ENCODE assay signal across 9 cellular contexts in genomic region chr1:184388671-184389292, GRCh38. TPM values are rescaled to one million over a fixed set of nuclear protein-coding genes. Genes with fewer than 3 reads are reported as not detected.
DNase-seq lines count a peak whose midpoint lies in the region; ATAC-seq, FAIRE-seq and TF ChIP-seq lines count a peak whose summit lies in the region.
"Had no signal": no experiment of that assay in that cellular context is flagged by ENCODE, and none has a peak within 500 bp of the region (broad histone marks: within the 10 kb centered on the region; RNA-seq: fewer than 3 reads in every experiment).

No MANE protein-coding gene starts in this region.

- H3K9me3 Mint-ChIP-seq in activated CD8-positive, alpha-beta memory T cell treated with anti-CD3 and anti-CD28 coated beads, Interleukin-2, amount 10 ng/mL, durations not matched to agents 7 days and 5 days (ENCODE audit: low read depth): no peaks in the 10 kb centered on the region
- no peaks in the 10 kb centered on the region for H3K9me3 Mint-ChIP-seq in WTC11

- H3K27me3 ChIP-seq in hepatocyte: peaks cover 15% of the 10 kb centered on the region
- H3K27me3 ChIP-seq in suprapubic skin: no peaks in the 10 kb centered on the region
- H3K27me3 ChIP-seq in small intestine (ENCODE audit: control insufficient read depth in 2 of 2, insufficient read depth in 2 of 2, low read length in 2 of 2): no peaks in the 10 kb centered on the region

- FAIRE-seq in small intestine (lab: Jason Lieb, UNC) (no peak), GM12891 (lab: Jason Lieb, UNC) (no peak)
- FAIRE-seq: G401.6 had no signal

- H3K27ac ChIP-seq in hepatocyte (peak overlapping the region; percentile 3), suprapubic skin (peak overlapping the region; percentile 97), small intestine (ENCODE audit: low read depth in 1 of 2, low read length in 1 of 2) (peak overlapping the region in 1 of 2 donors; percentile 41)

- no peak for TF ChIP-seq POLR2A in suprapubic skin (IDR thresholded peaks at IDR 0.05)
- TF ChIP-seq POLR2A in GM12891 (IDR thresholded peaks at IDR 0.05; ENCODE audit: low read depth, low read length): no peak

- H3K36me3 ChIP-seq in hepatocyte (replicated peaks; ENCODE audit: insufficient read depth, low read depth) (no peaks in the 10 kb centered on the region), suprapubic skin (no peaks in the 10 kb centered on the region), small intestine (ENCODE audit: control insufficient read depth in 2 of 2, insufficient read depth in 2 of 2, low read length in 2 of 2) (no peaks in the 10 kb centered on the region)

- H3K4me3 ChIP-seq in hepatocyte (peak overlapping the region; percentile 77), suprapubic skin (peak overlapping the region; percentile 92), small intestine (ENCODE audit: low read depth in 1 of 2, low read length in 2 of 2) (peak overlapping the region in 1 of 2 donors; percentile 94)

- H3K4me1 ChIP-seq in hepatocyte (ENCODE audit: insufficient read depth): peaks cover 27% of the 10 kb centered on the region
- peaks cover 61% of the 10 kb centered on the region for H3K4me1 ChIP-seq in suprapubic skin
- H3K4me1 ChIP-seq in small intestine (ENCODE audit: control insufficient read depth in 2 of 2, insufficient read depth in 1 of 2, low read depth in 1 of 2, low read length in 1 of 2): peaks cover 2 to 7% of the 10 kb centered on the region in 2 donors

- no peak overlapping the region for H3K27ac Mint-ChIP-seq in activated CD8-positive, alpha-beta memory T cell treated with anti-CD3 and anti-CD28 coated beads, Interleukin-2, amount 10 ng/mL, durations not matched to agents 7 days and 5 days
- H3K27ac Mint-ChIP-seq in WTC11: no peak overlapping the region

- no peaks in the 10 kb centered on the region for H3K9me2 ChIP-seq in hepatocyte (replicated peaks; ENCODE audit: insufficient read depth)

- H3K36me3 Mint-ChIP-seq in activated CD8-positive, alpha-beta memory T cell treated with anti-CD3 and anti-CD28 coated beads, Interleukin-2, amount 10 ng/mL, durations not matched to agents 7 days and 5 days: peaks cover 4% of the 10 kb centered on the region
- H3K36me3 Mint-ChIP-seq in WTC11: no peaks in the 10 kb centered on the region

- H3K27me3 Mint-ChIP-seq in activated CD8-positive, alpha-beta memory T cell treated with anti-CD3 and anti-CD28 coated beads, Interleukin-2, amount 10 ng/mL, durations not matched to agents 7 days and 5 days: peaks cover 63% of the 10 kb centered on the region
- peaks cover 9% of the 10 kb centered on the region for H3K27me3 Mint-ChIP-seq in WTC11 (ENCODE audit: low read depth)

- 66% methylated on average over 5 of the region's 5 CpGs for WGBS in hepatocyte (ENCODE audit: low lambda C conversion rate, missing lambda C conversion rate)
- 25% methylated on average over 5 of the region's 5 CpGs for WGBS in suprapubic skin
- 53 to 82% (median 59%) methylated on average over 5 of the region's 5 CpGs for WGBS in small intestine, 3 donors

- TF ChIP-seq CTCF in WTC11 (IDR thresholded peaks at IDR 0.05): no peak
- no peak for TF ChIP-seq CTCF in hepatocyte (IDR thresholded peaks at IDR 0.05; ENCODE audit: poor library complexity)
- no peak for TF ChIP-seq CTCF in suprapubic skin (IDR thresholded peaks at IDR 0.05)

- peak overlapping the region; percentile 79 for H3K4me3 Mint-ChIP-seq in activated CD8-positive, alpha-beta memory T cell treated with anti-CD3 and anti-CD28 coated beads, Interleukin-2, amount 10 ng/mL, durations not matched to agents 7 days and 5 days
- peak overlapping the region; percentile 95 for H3K4me3 Mint-ChIP-seq in WTC11

- peaks cover 16% of the 10 kb centered on the region for H3K4me1 Mint-ChIP-seq in activated CD8-positive, alpha-beta memory T cell treated with anti-CD3 and anti-CD28 coated beads, Interleukin-2, amount 10 ng/mL, durations not matched to agents 7 days and 5 days
- H3K4me1 Mint-ChIP-seq in WTC11: peaks cover 64% of the 10 kb centered on the region

- DNase-seq in activated CD8-positive, alpha-beta memory T cell treated with anti-CD3 and anti-CD28 coated beads, Interleukin-2, amount 10 ng/mL, durations not matched to agents 7 days and 5 days: no peak
- DNase-seq in activated CD8-positive, alpha-beta memory T cell treated with anti-CD3 and anti-CD28 coated beads for 24 hours: no peak
- DNase-seq in WTC11 (ENCODE audit: low spot score): no peak
- DNase-seq in hepatocyte (ENCODE audit: low spot score): no peak
- no peak for DNase-seq in suprapubic skin (ENCODE audit: low spot score in 2 of 2)
- DNase-seq in small intestine: no peak
- no peak for DNase-seq in GM12891 (ENCODE audit: insufficient read length, low spot score)

- no peaks in the 10 kb centered on the region for H4K20me1 ChIP-seq in hepatocyte (ENCODE audit: insufficient read depth, poor library complexity, severe bottlenecking)

- no peak for TF ChIP-seq EP300 in suprapubic skin (IDR thresholded peaks at IDR 0.05)

- no peak overlapping the region for H2AFZ ChIP-seq in hepatocyte

- no peaks in the 10 kb centered on the region for H3K9me3 ChIP-seq in hepatocyte (ENCODE audit: low read depth)
- H3K9me3 ChIP-seq in suprapubic skin: no peaks in the 10 kb centered on the region
- no peaks in the 10 kb centered on the region for H3K9me3 ChIP-seq in small intestine (ENCODE audit: control insufficient read depth, low read depth)

- POLR2A ChIA-PET in WTC11 (lab: Charles Lee): interaction anchor here (1.2 kb wide), 1 partner anchor 39 kb away, joined by 3 read pairs; no protein-coding TSS in a partner anchor

- peak overlapping the region; percentile 88 for H3K4me2 ChIP-seq in hepatocyte

- ATAC-seq in activated CD8-positive, alpha-beta memory T cell treated with anti-CD3 and anti-CD28 coated beads, Interleukin-2, amount 10 ng/mL, durations not matched to agents 7 days and 5 days: no peak
- ATAC-seq in WTC11: no peak
- no peak for ATAC-seq in GM19351 (IDR thresholded peaks at IDR 0.05; ENCODE audit: unreplicated experiment)

- H3K79me2 ChIP-seq in hepatocyte: peaks cover 50% of the 10 kb centered on the region

- CTCF ChIA-PET in activated CD8-positive, alpha-beta memory T cell treated with anti-CD3 and anti-CD28 coated beads, Interleukin-2, amount 10 ng/mL, durations not matched to agents 7 days and 5 days (lab: Charles Lee): interaction anchor here (0.6 to 1.0 kb wide), 2 partner anchors 10 to 174 kb away, joined by 3 read pairs; no protein-coding TSS in a partner anchor
- CTCF ChIA-PET in WTC11 (lab: Charles Lee): interaction anchor here (0.8 to 3.4 kb wide), 3 partner anchors 175 to 313 kb away, joined by 3 to 28 read pairs (median 4); no protein-coding TSS in a partner anchor

TF ChIP-seq in WTC11, 78 proteins besides CTCF, POLR2A, EP300 and RAD21 (continues in another document):
- no peak for TF ChIP-seq RELA (CRISPR knock-in tag; IDR thresholded peaks at IDR 0.05; ENCODE audit: borderline replicate concordance)
- no peak for TF ChIP-seq ATF1 (CRISPR knock-in tag; IDR thresholded peaks at IDR 0.05)
- no peak for TF ChIP-seq ZNF263 (CRISPR knock-in tag; IDR thresholded peaks at IDR 0.05; ENCODE audit: low read depth)
- TF ChIP-seq, protein P1, sequence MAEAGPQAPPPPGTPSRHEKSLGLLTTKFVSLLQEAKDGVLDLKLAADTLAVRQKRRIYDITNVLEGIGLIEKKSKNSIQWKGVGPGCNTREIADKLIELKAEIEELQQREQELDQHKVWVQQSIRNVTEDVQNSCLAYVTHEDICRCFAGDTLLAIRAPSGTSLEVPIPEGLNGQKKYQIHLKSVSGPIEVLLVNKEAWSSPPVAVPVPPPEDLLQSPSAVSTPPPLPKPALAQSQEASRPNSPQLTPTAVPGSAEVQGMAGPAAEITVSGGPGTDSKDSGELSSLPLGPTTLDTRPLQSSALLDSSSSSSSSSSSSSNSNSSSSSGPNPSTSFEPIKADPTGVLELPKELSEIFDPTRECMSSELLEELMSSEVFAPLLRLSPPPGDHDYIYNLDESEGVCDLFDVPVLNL (CRISPR knock-in tag; IDR thresholded peaks at IDR 0.05; ENCODE audit: borderline replicate concordance, low read depth): no peak
- TF ChIP-seq HMGA2 (CRISPR knock-in tag; IDR thresholded peaks at IDR 0.05): no peak
- TF ChIP-seq FOXK1 (CRISPR knock-in tag; IDR thresholded peaks at IDR 0.05): no peak
- TF ChIP-seq CREM (CRISPR knock-in tag; IDR thresholded peaks at IDR 0.05): no peak
- no peak for TF ChIP-seq FOXJ3 (CRISPR knock-in tag; IDR thresholded peaks at IDR 0.05; ENCODE audit: borderline replicate concordance)

TF ChIP-seq in GM12891, 5 proteins besides CTCF, POLR2A, EP300 and RAD21:
- TF ChIP-seq POU2F2 (IDR thresholded peaks at IDR 0.05; ENCODE audit: low read depth, low read length) (no peak), PAX5 (IDR thresholded peaks at IDR 0.05; ENCODE audit: insufficient read depth, low read length, severe bottlenecking) (no peak), POLR2AphosphoS5 (IDR thresholded peaks at IDR 0.05; ENCODE audit: low read depth, low read length) (no peak), TAF1 (IDR thresholded peaks at IDR 0.05; ENCODE audit: low read depth, low read length) (no peak), SPI1 (IDR thresholded peaks at IDR 0.05; ENCODE audit: low read depth, low read length) (no peak)

RNA-seq across cellular contexts. Expression of gene C1orf21, which starts 2.0 kb away (rescaled TPM):
- total RNA-seq in activated CD8-positive, alpha-beta memory T cell treated with anti-CD3 and anti-CD28 coated beads, Interleukin-2, amount 10 ng/mL, durations not matched to agents 7 days and 5 days: 1 to 10 TPM; 8.5 to 9.6 TPM
- total RNA-seq in WTC11 (2021) (20.1 to 28.5 TPM (median 22.9 TPM) in 3 replicates), hepatocyte (37.9 and 47.0 TPM in 2 replicates), suprapubic skin (10 to 100 TPM; 73.0 to 95.7 (median 79.2) TPM)
- polyA plus RNA-seq in hepatocyte (26.9 and 29.7 TPM in 2 replicates), small intestine (10 to 100 TPM; 36.5 to 60.6 (median 57.3) TPM)
- 0.09 TPM for polyA plus RNA-seq in GM12891 (2012; ENCODE audit: low read depth, missing spikeins)
